ENCODE assay signal across 16 cellular contexts in genomic region chr2:693606-694005, GRCh38. TPM values are rescaled to one million over a fixed set of nuclear protein-coding genes. Genes with fewer than 3 reads are reported as not detected.
A peak's percentile ranks its signal among the peaks of the same experiment; 100 is the strongest.
DNase-seq lines count a peak whose midpoint lies in the region; TF ChIP-seq lines count a peak whose summit lies in the region.
"Had no signal": no experiment of that assay in that cellular context is flagged by ENCODE, and none has a peak within 500 bp of the region (broad histone marks: within the 10 kb centered on the region; RNA-seq: fewer than 3 reads in every experiment).

No MANE protein-coding gene starts in this region.

- no peaks in the 10 kb centered on the region for H3K36me3 ChIP-seq in OCI-LY7 (ENCODE audit: insufficient read depth, low read length)

- no peaks in the 10 kb centered on the region for H4K20me1 ChIP-seq in OCI-LY7 (ENCODE audit: insufficient read depth, low read length)

- intact Hi-C loops in OCI-LY7 (cut with micrococcal nuclease; ENCODE audit: unreplicated experiment), result no loop called here

- H3K4me2 ChIP-seq in OCI-LY7 (ENCODE audit: low read length), result no peak overlapping the region
- H3K4me2 ChIP-seq: SK-N-SH had no signal

- H3K4me3 Mint-ChIP-seq in nephron, result peak overlapping the region in 1 of 3 experiments; percentile 21
- H3K4me3 Mint-ChIP-seq: CD4-positive, alpha-beta memory T cell had no signal

- DNase-seq in EL (peak; percentile 21), OCI-LY7 (ENCODE audit: low spot score) (no peak), fibroblast of mammary gland (ENCODE audit: low read depth) (peak; percentile 10), NCI-H524 treated with DMSO at 0.1 percent for 48 hours (lab: John Stamatoyannopoulos, UW) (no peak), medulla oblongata (ENCODE audit: extremely low spot score) (no peak), GM13976 (ENCODE audit: low spot score) (no peak)
- DNase-seq: AML-193; CD4-positive, alpha-beta memory T cell; Kasumi-1; NCI-H1417; NCI-H2029 treated with DMSO at 0.1 percent for 48 hours; NCI-H524; OCI-M1; SK-N-SH had no signal

- no peak overlapping the region for H3K27ac ChIP-seq in OCI-LY7 (ENCODE audit: low read depth, low read length, poor library complexity, severe bottlenecking)
- H3K27ac ChIP-seq: RWPE1 had no signal

- peak overlapping the region; percentile 32; the same call in 1 of the 2 replicates for H2AFZ ChIP-seq in OCI-LY7 (ENCODE audit: low read length)

- no peaks in the 10 kb centered on the region for H3K9me2 ChIP-seq in OCI-LY7 (ENCODE audit: insufficient read depth, low read length)
- H3K9me2 ChIP-seq: SK-N-SH had no signal

- POLR2A ChIA-PET in OCI-LY7 (lab: Charles Lee), result no interaction called here

- H3K9me3 Mint-ChIP-seq in nephron, result no peaks in the 10 kb centered on the region

- H3K4me3 ChIP-seq in OCI-LY7 (ENCODE audit: low read depth, low read length, poor library complexity, severe bottlenecking), result no peak overlapping the region
- no peak overlapping the region for H3K4me3 ChIP-seq in fibroblast of mammary gland (ENCODE audit: control insufficient read depth, low read depth, low read length)

- peaks cover 17% of the 10 kb centered on the region for H3K4me1 ChIP-seq in OCI-LY7 (ENCODE audit: insufficient read depth, low read length, poor library complexity, severe bottlenecking)

- in situ Hi-C loops in GM13976 (cut with MboI; ENCODE audit: low sequenced_read_pairs, unreplicated experiment), result no loop called here

- H3K4me1 Mint-ChIP-seq in nephron, result peaks cover 35% of the 10 kb centered on the region
- H3K4me1 Mint-ChIP-seq: CD4-positive, alpha-beta memory T cell had no signal

- H3K27ac Mint-ChIP-seq in nephron, result peak overlapping the region; percentile 94 to 98 (median 95)
- H3K27ac Mint-ChIP-seq: CD4-positive, alpha-beta memory T cell had no signal

- BruUV-seq in OCI-LY7 (replicated peaks; lab: Mats Ljungman, UMichigan), result no TSS peak

- CTCF ChIA-PET in OCI-LY7 (lab: Charles Lee; ENCODE audit: unreplicated experiment), result no interaction called here

- TF ChIP-seq CTCF in OCI-LY7 (conservative IDR thresholded peaks at IDR 0.05; ENCODE audit: low read length), result no peak
- no peak for TF ChIP-seq CTCF in fibroblast of mammary gland (conservative IDR thresholded peaks at IDR 0.05; ENCODE audit: control insufficient read depth, insufficient read depth, low read depth, low read length)
- no peak for TF ChIP-seq CTCF in nephron (IDR thresholded peaks at IDR 0.05; ENCODE audit: unreplicated experiment in 3 of 3)
- TF ChIP-seq CTCF in GM13976 (IDR thresholded peaks at IDR 0.05; ENCODE audit: borderline replicate concordance, control extremely low read depth, extremely low read depth, insufficient read depth, missing control alignments), result no peak

- no peaks in the 10 kb centered on the region for H3K9me3 ChIP-seq in OCI-LY7 (ENCODE audit: low read length)
- H3K9me3 ChIP-seq: SK-N-SH had no signal

- H3K27me3 Mint-ChIP-seq in nephron (ENCODE audit: low read depth), result no peaks in the 10 kb centered on the region

- H3K79me2 ChIP-seq in OCI-LY7 (ENCODE audit: insufficient read depth, low read depth, low read length), result no peaks in the 10 kb centered on the region

- peaks cover 12% of the 10 kb centered on the region for H3K36me3 Mint-ChIP-seq in nephron (ENCODE audit: low read depth)
- H3K36me3 Mint-ChIP-seq: CD4-positive, alpha-beta memory T cell had no signal

RNA-seq across cellular contexts. Expression of gene TMEM18, which starts 16.4 kb away (rescaled TPM):
- total RNA-seq in OCI-LY7 (2014; rRNA removed; shearing (Covaris generic)), result 18.2 and 21.3 TPM in 2 replicates
- 31.1 and 37.4 TPM in 2 replicates for total RNA-seq in OCI-LY7 (2022)

Comparison
In these comparisons a context has a peak if more than half of its experiments do, and no peak if none do; other contexts are left out.
1. DNase-seq: peak in EL (single experiment) and fibroblast of mammary gland (single experiment); none in OCI-LY7 (single experiment), NCI-H524 treated with DMSO at 0.1 percent for 48 hours (single experiment), medulla oblongata (single experiment) and GM13976 (single experiment).